Comparison of ENCODE assay signal across 40 cellular contexts in the genomic region with DNA sequence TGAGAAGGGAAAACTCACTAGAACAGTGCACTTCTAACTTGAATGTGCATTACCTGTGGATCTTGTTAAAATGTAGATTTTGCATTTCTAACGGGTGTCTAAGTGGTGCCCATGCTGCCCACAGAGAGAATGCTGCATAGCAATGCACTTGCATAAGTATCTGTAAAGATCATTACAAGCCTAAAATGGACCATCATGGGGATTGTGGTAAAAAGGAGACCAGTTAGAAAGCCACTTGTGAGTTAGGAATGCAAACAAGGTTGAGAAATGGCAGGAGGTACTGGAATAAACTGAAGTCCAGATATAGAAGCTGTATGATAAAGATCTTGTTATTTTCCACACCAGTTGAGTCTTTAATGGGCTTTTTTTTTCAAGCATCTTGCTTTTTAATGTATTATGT. TPM values are rescaled to one million over a fixed set of nuclear protein-coding genes. Genes with fewer than 3 reads are reported as not detected.
"Had no signal": no experiment of that assay in that cellular context is flagged by ENCODE, and none has a peak within 500 bp of the region (broad histone marks: within the 10 kb centered on the region; RNA-seq: fewer than 3 reads in every experiment).

No MANE protein-coding gene starts in this region.

- DNase-seq: Karpas-422, Kasumi-1, KBM-7, KG1, MG63, MM.1S, MV-4-11, NCI-H1048, NCI-H1092, NCI-H1092 treated with DMSO at 0.1 percent for 48 hours, NCI-H1105, NCI-H1105 treated with DMSO at 0.1 percent for 48 hours, NCI-H1417, NCI-H1417 treated with DMSO at 0.1 percent for 48 hours, NCI-H1436, NCI-H1436 treated with DMSO at 0.1 percent for 48 hours, NCI-H146, NCI-H1694, NCI-H1694 treated with DMSO at 0.1 percent for 48 hours, NCI-H187, NCI-H187 treated with DMSO at 0.1 percent for 48 hours, NCI-H1930, NCI-H2029, NCI-H2029 treated with DMSO at 0.1 percent for 48 hours, NCI-H2081, NCI-H2081 treated with DMSO at 0.1 percent for 48 hours, NCI-H2107, NCI-H2171, NCI-H2171 treated with DMSO at 0.1 percent for 48 hours, NCI-H2227 treated with DMSO at 0.1 percent for 48 hours, NCI-H226, NCI-H345, NCI-H446, NCI-H446 treated with DMSO at 0.1 percent for 48 hours, NCI-H510A had no signal

- H3K36me3 ChIP-seq: MG63 had no signal

- H3K4me2 ChIP-seq: KMS-11 had no signal

- H3K9me3 ChIP-seq: MG63 had no signal

- H3K4me3 ChIP-seq: MG63 had no signal

- H3K9ac ChIP-seq: KMS-11 had no signal

- H3K27ac ChIP-seq: KMS-11 had no signal

RNA-seq across cellular contexts. Expression of a gene that starts 18.8 kb away (rescaled TPM):
- total RNA-seq: LHCN-M2, M059J, MCF 10A, NCI-H460 had no signal
